Comparison of ENCODE assay signal across 20 cellular contexts in the genomic region with DNA sequence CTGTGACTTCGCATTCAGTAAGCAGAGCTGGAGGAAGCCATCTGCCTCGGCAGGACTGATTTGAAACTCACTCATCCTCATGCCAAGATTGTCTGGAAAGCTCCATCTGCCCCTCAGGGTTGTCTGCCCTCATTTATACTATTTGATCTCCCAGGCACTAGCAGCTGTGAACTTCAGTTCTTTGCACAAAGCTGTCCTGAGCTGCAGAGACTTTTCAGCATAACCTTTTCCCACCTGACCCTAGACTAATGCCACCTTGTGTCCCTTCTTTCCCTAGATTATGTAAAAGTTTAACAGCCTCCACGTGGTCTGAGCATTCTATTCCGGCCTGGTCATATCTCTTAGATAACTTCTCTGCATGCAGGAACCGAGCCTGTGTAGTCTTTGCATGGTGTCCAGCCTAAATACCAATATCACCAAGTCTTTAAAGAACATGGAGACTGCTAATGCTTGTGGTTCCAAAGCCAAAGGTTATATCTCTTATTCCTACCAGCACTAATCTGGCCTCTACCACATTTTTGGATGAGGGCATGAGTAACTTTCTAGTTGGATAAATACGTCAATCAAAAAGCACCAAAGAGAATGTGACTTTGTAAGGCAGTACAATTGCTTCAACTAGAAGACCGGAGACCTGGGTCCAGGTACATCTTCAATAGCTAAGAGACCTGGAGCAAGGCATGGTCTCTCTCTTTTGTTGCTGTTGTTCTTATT. TPM values are rescaled to one million over a fixed set of nuclear protein-coding genes. Genes with fewer than 3 reads are reported as not detected.
DNase-seq lines count a peak whose midpoint lies in the region; ATAC-seq and TF ChIP-seq lines count a peak whose summit lies in the region.
"Had no signal": no experiment of that assay in that cellular context is flagged by ENCODE, and none has a peak within 500 bp of the region (broad histone marks: within the 10 kb centered on the region; RNA-seq: fewer than 3 reads in every experiment).

No MANE protein-coding gene starts in this region.

- H3K27me3 ChIP-seq in upper lobe of right lung: no peaks in the 10 kb centered on the region

- H3K9me3 Mint-ChIP-seq in natural killer cell treated with Interleukin-12 subunit alpha and Interleukin-12 subunit beta and Interleukin-15 and Interleukin-18, amount 100 ng/mL, for 72 hours: no peaks in the 10 kb centered on the region
- H3K9me3 Mint-ChIP-seq in natural killer cell: no peaks in the 10 kb centered on the region
- H3K9me3 Mint-ChIP-seq in type B pancreatic cell: no peaks in the 10 kb centered on the region
- no peaks in the 10 kb centered on the region for H3K9me3 Mint-ChIP-seq in osteocyte (ENCODE audit: unreplicated experiment)
- H3K9me3 Mint-ChIP-seq: immature natural killer cell had no signal

- intact Hi-C loops in natural killer cell (cut with micrococcal nuclease): no loop called here
- intact Hi-C loops in upper lobe of right lung (cut with DNase I): no loop called here

- peaks cover 93% of the 10 kb centered on the region for H3K36me3 ChIP-seq in upper lobe of right lung

- H3K27ac ChIP-seq in upper lobe of right lung: no peak overlapping the region
- H3K27ac ChIP-seq: lower lobe of right lung had no signal

- H3K4me1 ChIP-seq in upper lobe of right lung: peaks cover 19% of the 10 kb centered on the region

- H3K4me3 ChIP-seq in upper lobe of right lung: no peak overlapping the region
- H3K4me3 ChIP-seq: lower lobe of right lung, skin epidermis had no signal

- H3K36me3 Mint-ChIP-seq in natural killer cell treated with Interleukin-12 subunit alpha and Interleukin-12 subunit beta and Interleukin-15 and Interleukin-18, amount 100 ng/mL, for 72 hours: peaks cover 18% of the 10 kb centered on the region
- H3K36me3 Mint-ChIP-seq in natural killer cell: peaks cover 10% of the 10 kb centered on the region
- peaks cover 26% of the 10 kb centered on the region for H3K36me3 Mint-ChIP-seq in type B pancreatic cell
- H3K36me3 Mint-ChIP-seq in osteocyte (ENCODE audit: unreplicated experiment): peaks cover 49% of the 10 kb centered on the region

- ATAC-seq in natural killer cell treated with Interleukin-12 subunit alpha and Interleukin-12 subunit beta and Interleukin-15 and Interleukin-18, amount 100 ng/mL, for 72 hours: no peak
- no peak for ATAC-seq in natural killer cell
- no peak for ATAC-seq in upper lobe of right lung
- ATAC-seq in HG03025 (IDR thresholded peaks at IDR 0.05; ENCODE audit: low FRiP score, unreplicated experiment): no peak
- ATAC-seq: lower lobe of right lung had no signal

- DNase-seq in natural killer cell treated with Interleukin-12 subunit alpha and Interleukin-12 subunit beta and Interleukin-15 and Interleukin-18, amount 100 ng/mL, for 72 hours (ENCODE audit: low spot score): no peak
- DNase-seq in natural killer cell (no peak), NCI-H446 treated with DMSO at 0.1 percent for 48 hours (lab: John Stamatoyannopoulos, UW) (peak; percentile 47), cerebellar cortex (ENCODE audit: low spot score) (peak; percentile 80), type B pancreatic cell (ENCODE audit: extremely low spot score, unreplicated experiment) (no peak), osteocyte (ENCODE audit: extremely low spot score, unreplicated experiment) (no peak), upper lobe of right lung (no peak)
- DNase-seq: activated T-cell treated with anti-CD3 and anti-CD28 coated beads, Interleukin-2, amount 50 U/mL, for 48 hours; amygdala; central memory CD4-positive, alpha-beta T cell; COR-L47; effector CD8-positive, alpha-beta T cell; immature natural killer cell; Kasumi-1; lower lobe of right lung; NCI-H774; SK-N-SH; stimulated activated CD4-positive, alpha-beta T cell treated with anti-CD3 and anti-CD28 coated beads, Interleukin-4, amount 100 ng/mL, for 1 hour had no signal

- peak overlapping the region; percentile 1 to 18 for H3K27ac Mint-ChIP-seq in natural killer cell treated with Interleukin-12 subunit alpha and Interleukin-12 subunit beta and Interleukin-15 and Interleukin-18, amount 100 ng/mL, for 72 hours
- no peak overlapping the region for H3K27ac Mint-ChIP-seq in natural killer cell
- peak overlapping the region; percentile 42 for H3K27ac Mint-ChIP-seq in type B pancreatic cell
- H3K27ac Mint-ChIP-seq in osteocyte (ENCODE audit: unreplicated experiment): no peak overlapping the region

- TF ChIP-seq CTCF in natural killer cell (IDR thresholded peaks at IDR 0.05) (no peak), type B pancreatic cell (conservative IDR thresholded peaks at IDR 0.05) (no peak), osteocyte (IDR thresholded peaks at IDR 0.05) (no peak), upper lobe of right lung (IDR thresholded peaks at IDR 0.05) (no peak)

- H3K27me3 Mint-ChIP-seq in natural killer cell treated with Interleukin-12 subunit alpha and Interleukin-12 subunit beta and Interleukin-15 and Interleukin-18, amount 100 ng/mL, for 72 hours: no peaks in the 10 kb centered on the region
- H3K27me3 Mint-ChIP-seq in natural killer cell (ENCODE audit: low read depth in 2 of 2) (no peaks in the 10 kb centered on the region), type B pancreatic cell (no peaks in the 10 kb centered on the region), osteocyte (ENCODE audit: unreplicated experiment) (no peaks in the 10 kb centered on the region)

- no peak overlapping the region for H3K4me3 Mint-ChIP-seq in natural killer cell treated with Interleukin-12 subunit alpha and Interleukin-12 subunit beta and Interleukin-15 and Interleukin-18, amount 100 ng/mL, for 72 hours
- H3K4me3 Mint-ChIP-seq in natural killer cell (no peak overlapping the region), type B pancreatic cell (no peak overlapping the region), osteocyte (ENCODE audit: unreplicated experiment) (no peak overlapping the region)
- H3K4me3 Mint-ChIP-seq: immature natural killer cell had no signal

- no peaks in the 10 kb centered on the region for H3K9me3 ChIP-seq in upper lobe of right lung
- H3K9me3 ChIP-seq: lower lobe of right lung, SK-N-SH had no signal

- H3K4me1 Mint-ChIP-seq in natural killer cell treated with Interleukin-12 subunit alpha and Interleukin-12 subunit beta and Interleukin-15 and Interleukin-18, amount 100 ng/mL, for 72 hours (ENCODE audit: low read depth in 2 of 2): peaks cover 15 to 21% of the 10 kb centered on the region in 2 donors
- H3K4me1 Mint-ChIP-seq in natural killer cell: peaks cover 14 to 27% of the 10 kb centered on the region in 2 donors
- peaks cover 18% of the 10 kb centered on the region for H3K4me1 Mint-ChIP-seq in type B pancreatic cell (ENCODE audit: unreplicated experiment)
- H3K4me1 Mint-ChIP-seq in osteocyte (ENCODE audit: unreplicated experiment): peaks cover 11% of the 10 kb centered on the region

RNA-seq across cellular contexts. Expression of a gene that starts 29.1 kb away (rescaled TPM):
- total RNA-seq in natural killer cell treated with Interleukin-12 subunit alpha and Interleukin-12 subunit beta and Interleukin-15 and Interleukin-18, amount 100 ng/mL, for 72 hours: 100 to 1,000 TPM; 187 to 392 TPM
- 100 to 1,000 TPM; 112 to 135 (median 117) TPM for total RNA-seq in natural killer cell
- 1.6 and 2.0 TPM in 2 replicates for total RNA-seq in type B pancreatic cell (ENCODE audit: low replicate concordance)
- 45.5 and 47.7 TPM in 2 replicates for total RNA-seq in osteocyte
- 42.0 TPM for total RNA-seq in upper lobe of right lung

RNA-seq across cellular contexts. Expression of a gene that starts 41.2 kb away (rescaled TPM):
- total RNA-seq in natural killer cell treated with Interleukin-12 subunit alpha and Interleukin-12 subunit beta and Interleukin-15 and Interleukin-18, amount 100 ng/mL, for 72 hours: 100 to 1,000 TPM; 131 to 209 TPM
- total RNA-seq in natural killer cell (100 to 1,000 TPM in 2 of 3 donors, 10 to 100 TPM in 1; 79.9 to 112 (median 103) TPM), type B pancreatic cell (ENCODE audit: low replicate concordance) (22.0 and 42.3 TPM in 2 replicates), osteocyte (41.3 and 49.7 TPM in 2 replicates), upper lobe of right lung (71.0 TPM)

Comparison
In these comparisons a context has a peak if more than half of its experiments do, and no peak if none do; other contexts are left out.
1. H3K27ac Mint-ChIP-seq: peak in natural killer cell treated with Interleukin-12 subunit alpha and Interleukin-12 subunit beta and Interleukin-15 and Interleukin-18, amount 100 ng/mL, for 72 hours (2 of 2) and type B pancreatic cell (single experiment); none in natural killer cell (0 of 2) and osteocyte (single experiment).
2. DNase-seq: peak in NCI-H446 treated with DMSO at 0.1 percent for 48 hours (single experiment) and cerebellar cortex (single experiment); none in natural killer cell treated with Interleukin-12 subunit alpha and Interleukin-12 subunit beta and Interleukin-15 and Interleukin-18, amount 100 ng/mL, for 72 hours (single experiment), natural killer cell (single experiment), type B pancreatic cell (single experiment), osteocyte (single experiment) and upper lobe of right lung (single experiment).
3. RNA of a gene that starts 29.1 kb away (total RNA-seq): 187 to 392 TPM in natural killer cell treated with Interleukin-12 subunit alpha and Interleukin-12 subunit beta and Interleukin-15 and Interleukin-18, amount 100 ng/mL, for 72 hours, 112 to 135 TPM in natural killer cell, 45.5 to 47.7 TPM in osteocyte and 42.0 TPM in upper lobe of right lung (single experiment); 1.6 to 2.0 TPM in type B pancreatic cell; every median in the first group is over 10 times any median in the second.